In genomic region chr18:48412339-48412929, GRCh38 we compare ENCODE assay signal across 9 cellular contexts. TPM values are rescaled to one million over a fixed set of nuclear protein-coding genes. Genes with fewer than 3 reads are reported as not detected.
DNase-seq lines count a peak whose midpoint lies in the region; ATAC-seq, FAIRE-seq and TF ChIP-seq lines count a peak whose summit lies in the region.
"Had no signal": no experiment of that assay in that cellular context is flagged by ENCODE, and none has a peak within 500 bp of the region (broad histone marks: within the 10 kb centered on the region; RNA-seq: fewer than 3 reads in every experiment).

No MANE protein-coding gene starts in this region.

- POLR2A ChIA-PET in A673 (lab: Charles Lee; ENCODE audit: low non-redundant PET) = no interaction called here

- peaks cover 53% of the 10 kb centered on the region for H3K27me3 ChIP-seq in A673 (replicated peaks; ENCODE audit: insufficient read depth, low read depth, low read length, poor library complexity)
- peaks cover 25% of the 10 kb centered on the region for H3K27me3 ChIP-seq in WERI-Rb-1 (ENCODE audit: insufficient read depth, low read depth, severe bottlenecking)

- CTCF ChIA-PET in A673 (lab: Charles Lee) = interaction anchor here (0.8 to 1.1 kb wide), 2 partner anchors 9 to 33 kb away, joined by 3 read pairs; no protein-coding TSS in a partner anchor

- no TSS peak for BruUV-seq in A673 (replicated peaks; lab: Mats Ljungman, UMichigan)

- H3K36me3 ChIP-seq in A673 (ENCODE audit: insufficient read depth, low read length, poor library complexity, severe bottlenecking) = no peaks in the 10 kb centered on the region
- H3K36me3 ChIP-seq in WERI-Rb-1 = no peaks in the 10 kb centered on the region

- H3K4me1 ChIP-seq in A673 (ENCODE audit: insufficient read depth, low read length, poor library complexity, severe bottlenecking) = peaks cover 5% of the 10 kb centered on the region

- peaks cover 4 to 6% of the 10 kb centered on the region in 2 donors for H3K9me3 Mint-ChIP-seq in stimulated activated naive B cell treated with anti-CD40 and anti-IgM and Interleukin-4, amounts not matched to agents 10 μg/mL and 1 μg/mL and 100 μg/mL, for 72 hours

- no peaks in the 10 kb centered on the region for H3K36me3 Mint-ChIP-seq in stimulated activated naive B cell treated with anti-CD40 and anti-IgM and Interleukin-4, amounts not matched to agents 10 μg/mL and 1 μg/mL and 100 μg/mL, for 72 hours
- H3K36me3 Mint-ChIP-seq: activated naive CD8-positive, alpha-beta T cell had no signal

- peak; percentile 41 for FAIRE-seq in G401.6 (lab: Jason Lieb, UNC)

- peaks cover 68 to 78% of the 10 kb centered on the region in 2 donors for H3K27me3 Mint-ChIP-seq in stimulated activated naive B cell treated with anti-CD40 and anti-IgM and Interleukin-4, amounts not matched to agents 10 μg/mL and 1 μg/mL and 100 μg/mL, for 72 hours

- peaks cover 6 to 17% of the 10 kb centered on the region in 2 donors for H3K4me1 Mint-ChIP-seq in stimulated activated naive B cell treated with anti-CD40 and anti-IgM and Interleukin-4, amounts not matched to agents 10 μg/mL and 1 μg/mL and 100 μg/mL, for 72 hours

- H3K9me3 ChIP-seq in A673 (ENCODE audit: low read depth, low read length, poor library complexity, severe bottlenecking) = no peaks in the 10 kb centered on the region
- no peaks in the 10 kb centered on the region for H3K9me3 ChIP-seq in WERI-Rb-1 (ENCODE audit: severe bottlenecking)

- DNase-seq in A673 (ENCODE audit: low spot score) (peak; percentile 54), NCI-H1436 treated with DMSO at 0.1 percent for 48 hours (lab: John Stamatoyannopoulos, UW) (peak; percentile 14), WERI-Rb-1 (peak; percentile 64), germinal center (ENCODE audit: low spot score) (peak; percentile 53)
- no peak for DNase-seq in stimulated activated naive B cell treated with anti-CD40 and anti-IgM and Interleukin-4, amounts not matched to agents 10 μg/mL and 1 μg/mL and 100 μg/mL, for 72 hours

- H3K4me3 ChIP-seq in A673 (ENCODE audit: low read depth, low read length, poor library complexity, severe bottlenecking) = no peak overlapping the region
- H3K4me3 ChIP-seq in WERI-Rb-1 (ENCODE audit: low read depth, low read length) = no peak overlapping the region

- H3K27ac Mint-ChIP-seq in stimulated activated naive B cell treated with anti-CD40 and anti-IgM and Interleukin-4, amounts not matched to agents 10 μg/mL and 1 μg/mL and 100 μg/mL, for 72 hours = no peak overlapping the region
- H3K27ac Mint-ChIP-seq: activated naive CD8-positive, alpha-beta T cell had no signal

- intact Hi-C loops in A673 (cut with micrococcal nuclease; ENCODE audit: unreplicated experiment) = no loop called here

- H3K4me3 Mint-ChIP-seq in stimulated activated naive B cell treated with anti-CD40 and anti-IgM and Interleukin-4, amounts not matched to agents 10 μg/mL and 1 μg/mL and 100 μg/mL, for 72 hours = no peak overlapping the region
- H3K4me3 Mint-ChIP-seq: activated naive CD8-positive, alpha-beta T cell had no signal

- H3K27ac ChIP-seq in A673 (ENCODE audit: low read depth, low read length, poor library complexity, severe bottlenecking) = no peak overlapping the region
- H3K27ac ChIP-seq in WERI-Rb-1 = no peak overlapping the region

- ATAC-seq in stimulated activated naive B cell treated with anti-CD40 and anti-IgM and Interleukin-4, amounts not matched to agents 10 μg/mL and 1 μg/mL and 100 μg/mL, for 72 hours (replicated peaks) = peak; percentile 30 to 33
- ATAC-seq in HG03457 (IDR thresholded peaks at IDR 0.05; ENCODE audit: unreplicated experiment) (no peak), GM18511 (IDR thresholded peaks at IDR 0.05; ENCODE audit: unreplicated experiment) (no peak)

- TF ChIP-seq CTCF in A673 (conservative IDR thresholded peaks at IDR 0.05; ENCODE audit: low read depth, low read length) (peak; percentile 78), WERI-Rb-1 (IDR thresholded peaks at IDR 0.05; ENCODE audit: low read depth, low read length) (peak; percentile 80)

RNA-seq across cellular contexts. Expression of gene ZBTB7C, which starts 3.3 kb away (rescaled TPM):
- 0.07 and 0.32 TPM in 2 replicates for total RNA-seq in A673 (2021)

Comparison
In these comparisons a context has a peak if more than half of its experiments do, and no peak if none do; other contexts are left out.
1. ATAC-seq: peak in stimulated activated naive B cell treated with anti-CD40 and anti-IgM and Interleukin-4, amounts not matched to agents 10 μg/mL and 1 μg/mL and 100 μg/mL, for 72 hours (2 of 2); none in HG03457 (single experiment) and GM18511 (single experiment).